8 cellular contexts compared by ENCODE assay signal in the genomic region with DNA sequence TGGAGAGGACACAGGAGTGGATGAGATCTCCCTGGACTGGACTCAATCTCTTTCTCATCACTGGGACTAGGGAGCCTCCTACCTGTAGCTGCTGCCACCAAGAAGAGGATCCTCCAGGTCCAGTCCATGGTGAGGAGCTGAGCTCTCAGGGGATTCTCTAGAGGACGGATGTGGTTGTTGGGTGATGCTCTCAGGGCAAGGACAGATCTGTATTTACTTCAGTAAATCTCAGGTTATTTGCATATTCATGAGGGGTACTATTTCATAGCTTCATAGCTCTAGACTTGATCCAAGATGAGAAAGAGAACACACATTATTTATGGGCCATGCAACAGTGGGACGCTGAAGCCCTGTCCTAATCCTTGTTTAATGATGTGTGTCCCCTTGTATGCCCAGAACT.
DNase-seq lines count a peak whose midpoint lies in the region; ATAC-seq lines count a peak whose summit lies in the region.
"Not testable (repeated sequence)": the region's sequence is repeated elsewhere in the genome, so short reads cannot be mapped to it uniquely, and the experiment has no call there.

No MANE protein-coding gene starts in this region.

- not testable (repeated sequence) for H3K27me3 ChIP-seq in CD4-positive, CD25-positive, alpha-beta regulatory T cell (ENCODE audit: control insufficient read depth, insufficient read depth, low read length)

- not testable (repeated sequence) for H3K36me3 Mint-ChIP-seq in CD4-positive, CD25-positive, alpha-beta regulatory T cell; T-cell

- DNase-seq in CD4-positive, CD25-positive, alpha-beta regulatory T cell; T-cell; left cardiac atrium: not testable (repeated sequence)

- H3K4me1 Mint-ChIP-seq in CD4-positive, CD25-positive, alpha-beta regulatory T cell; T-cell: not testable (repeated sequence)

- intact Hi-C loops in left cardiac atrium (cut with DNase I), result not testable (repeated sequence)

- POLR2A ChIA-PET in T-cell (lab: Charles Lee), result not testable (repeated sequence)

- H3K36me3 ChIP-seq in CD4-positive, CD25-positive, alpha-beta regulatory T cell (ENCODE audit: control insufficient read depth, insufficient read depth, low read length), result not testable (repeated sequence)

- not testable (repeated sequence) for H3K27ac ChIP-seq in CD4-positive, CD25-positive, alpha-beta regulatory T cell (ENCODE audit: insufficient read depth, low read length, poor library complexity, severe bottlenecking)

- not testable (repeated sequence) for H3K27ac Mint-ChIP-seq in CD4-positive, CD25-positive, alpha-beta regulatory T cell; T-cell

- not testable (repeated sequence) for H3K27me3 Mint-ChIP-seq in CD4-positive, CD25-positive, alpha-beta regulatory T cell; T-cell

- peak; percentile 60 to 61 for ATAC-seq in CD4-positive, CD25-positive, alpha-beta regulatory T cell (ENCODE audit: low read depth in 2 of 2)
- ATAC-seq in GM18868 (IDR thresholded peaks at IDR 0.05; ENCODE audit: unreplicated experiment) (peak; percentile 63), GM19455 (IDR thresholded peaks at IDR 0.05; ENCODE audit: unreplicated experiment) (peak; percentile 83), GM21737 (IDR thresholded peaks at IDR 0.05; ENCODE audit: unreplicated experiment) (peak; percentile 66), HG02943 (IDR thresholded peaks at IDR 0.05; ENCODE audit: low read depth, unreplicated experiment) (peak; percentile 83), HG03196 (IDR thresholded peaks at IDR 0.05; ENCODE audit: unreplicated experiment) (peak; percentile 68), T-cell (replicated peaks in 1 of 4) (peak; percentile 68 to 76 (median 72)), left cardiac atrium (peak; percentile 34 to 55)

- CTCF ChIA-PET in T-cell (lab: Charles Lee), result not testable (repeated sequence)

- not testable (repeated sequence) for H3K9me3 Mint-ChIP-seq in CD4-positive, CD25-positive, alpha-beta regulatory T cell; T-cell

- not testable (repeated sequence) for H3K4me1 ChIP-seq in CD4-positive, CD25-positive, alpha-beta regulatory T cell (ENCODE audit: control insufficient read depth, insufficient read depth, low read length, poor library complexity, severe bottlenecking)

- H3K4me3 ChIP-seq in CD4-positive, CD25-positive, alpha-beta regulatory T cell (ENCODE audit: low read depth, low read length), result not testable (repeated sequence)

- H3K9me3 ChIP-seq in CD4-positive, CD25-positive, alpha-beta regulatory T cell (ENCODE audit: control insufficient read depth in 2 of 2, low read length in 2 of 2), result not testable (repeated sequence)

- H3K4me3 Mint-ChIP-seq in CD4-positive, CD25-positive, alpha-beta regulatory T cell; T-cell: not testable (repeated sequence)
